Comparison of ENCODE assay signal across 8 cellular contexts in the genomic region with DNA sequence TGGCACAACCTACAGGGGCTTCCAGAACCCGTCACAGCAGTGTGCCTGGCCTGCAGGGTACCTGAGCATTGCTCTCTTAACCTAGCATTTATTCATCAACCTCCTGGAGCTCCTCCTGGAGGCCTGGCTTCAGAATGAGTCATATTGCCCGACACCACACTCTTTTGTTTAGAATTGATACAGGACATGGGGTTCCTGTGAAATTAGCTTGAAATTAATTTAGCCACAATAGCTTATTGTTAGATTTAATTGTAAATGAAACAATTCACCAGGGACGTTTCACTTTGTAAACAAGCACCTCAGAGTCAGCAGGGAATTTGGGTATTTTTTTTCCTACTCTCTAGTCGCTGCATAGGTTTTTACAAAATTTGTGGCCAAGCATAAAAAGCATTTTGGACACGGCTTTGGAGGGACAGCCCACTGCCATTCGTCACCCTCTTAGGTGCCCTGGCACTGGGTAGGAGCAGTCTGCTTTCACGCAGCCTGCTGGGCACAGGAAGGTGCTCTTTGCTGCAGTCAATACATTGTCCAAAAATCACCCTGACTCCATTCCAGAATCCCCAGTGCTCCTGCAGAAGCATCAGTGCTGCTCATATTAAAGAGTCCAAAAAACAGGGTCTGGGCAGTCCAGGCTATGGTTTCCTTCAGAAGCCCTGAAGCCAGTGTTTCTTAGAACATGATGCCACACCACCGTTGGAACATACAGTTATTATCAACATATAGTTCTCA.
DNase-seq lines count a peak whose midpoint lies in the region; ATAC-seq and TF ChIP-seq lines count a peak whose summit lies in the region.

No MANE protein-coding gene starts in this region.

- H3K4me1 ChIP-seq in upper lobe of left lung: peaks cover 33 to 46% (median 39%) of the 10 kb centered on the region in 4 donors

- H3K9me3 ChIP-seq in upper lobe of left lung: no peaks in the 10 kb centered on the region

- 63 to 75% methylated on average over 7 to 8 of the region's 8 CpGs for WGBS in upper lobe of left lung, 2 donors

- POLR2A ChIA-PET in GM10248 (lab: Yijun Ruan, JAX): interaction anchor here (0.6 to 1.0 kb wide), 2 partner anchors 8 to 68 kb away, joined by 3 to 5 read pairs; no protein-coding TSS in a partner anchor

- CTCF ChIA-PET in GM10248 (lab: Yijun Ruan, JAX): interaction anchor here (1.0 to 3.4 kb wide), 11 partner anchors 8 to 232 kb away, joined by 3 to 24 read pairs (median 4); no protein-coding TSS in a partner anchor

- DNase-seq in GM10248 (ENCODE audit: extremely low spot score) (peak; percentile 49), cerebellar cortex (ENCODE audit: low spot score) (peak; percentile 65), upper lobe of left lung (no peak), AG08396 (ENCODE audit: low spot score) (no peak), NCI-H2171 (lab: John Stamatoyannopoulos, UW) (no peak)
- no peak for DNase-seq in activated naive CD4-positive, alpha-beta T cell treated with anti-CD3 and anti-CD28 coated beads, Interleukin-2, amount 50 U/mL, for 16 hours

- no peaks in the 10 kb centered on the region for H3K27me3 ChIP-seq in upper lobe of left lung

- no peak for TF ChIP-seq POLR2A in upper lobe of left lung (IDR thresholded peaks at IDR 0.05)

- peak overlapping the region in 2 of 4 donors; percentile 23 to 63 for H3K27ac ChIP-seq in upper lobe of left lung

- TF ChIP-seq CTCF in GM10248 (IDR thresholded peaks at IDR 0.05; ENCODE audit: control extremely low read depth, extremely low read depth, low read depth, missing control alignments) (peak; percentile 32), upper lobe of left lung (IDR thresholded peaks at IDR 0.05) (no peak)

- ATAC-seq in GM19455 (IDR thresholded peaks at IDR 0.05; ENCODE audit: unreplicated experiment): peak; percentile 40
- peak; percentile 40 for ATAC-seq in HG03460 (IDR thresholded peaks at IDR 0.05; ENCODE audit: unreplicated experiment)
- ATAC-seq in upper lobe of left lung (ENCODE audit: low FRiP score in 2 of 2): no peak

- H3K36me3 ChIP-seq in upper lobe of left lung: no peaks in the 10 kb centered on the region

- no peak overlapping the region for H3K4me3 ChIP-seq in upper lobe of left lung

- no peak for TF ChIP-seq EP300 in upper lobe of left lung (IDR thresholded peaks at IDR 0.05)

Comparison
In these comparisons a context has a peak if more than half of its experiments do, and no peak if none do; other contexts are left out.
1. DNase-seq: peak in GM10248 (single experiment) and cerebellar cortex (single experiment); none in upper lobe of left lung (0 of 2), AG08396 (single experiment), NCI-H2171 (single experiment) and activated naive CD4-positive, alpha-beta T cell treated with anti-CD3 and anti-CD28 coated beads, Interleukin-2, amount 50 U/mL, for 16 hours (single experiment).
2. ATAC-seq: peak in GM19455 (single experiment) and HG03460 (single experiment); none in upper lobe of left lung (0 of 2).